9 cellular contexts compared by ENCODE assay signal in the genomic region with DNA sequence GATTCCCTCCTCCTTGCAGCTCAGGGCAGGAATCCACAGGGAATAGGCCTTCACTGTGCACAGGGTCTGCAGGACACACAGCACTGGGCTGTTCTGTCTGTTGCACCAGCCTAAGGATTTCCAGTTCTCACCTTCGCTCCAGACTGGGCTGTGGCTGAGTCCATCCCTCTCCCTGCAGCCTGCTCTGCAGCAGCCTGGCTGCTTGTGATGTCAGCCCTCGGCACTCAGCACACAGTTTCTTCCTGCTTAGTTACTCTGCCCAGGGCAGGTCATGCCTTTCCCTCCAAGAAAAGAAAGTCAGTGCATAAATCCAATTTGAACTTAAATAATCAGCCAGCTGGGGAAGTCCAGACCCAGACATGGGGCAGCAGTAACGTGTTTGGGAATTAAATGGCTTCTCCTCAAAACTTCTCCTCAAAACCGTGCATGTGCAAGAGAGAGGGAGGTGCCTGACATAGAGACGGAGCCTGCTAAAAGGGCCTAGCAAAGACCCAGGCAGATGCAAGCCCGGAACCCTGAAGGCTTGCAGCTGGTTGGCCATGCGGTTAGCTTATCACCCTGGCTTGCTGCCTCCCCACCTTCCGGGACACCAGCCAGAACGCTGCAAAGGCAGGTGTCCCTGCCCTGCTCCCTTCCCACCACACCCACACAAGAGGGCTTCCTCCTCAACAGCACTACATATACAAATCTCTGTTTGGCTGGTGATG. TPM values are rescaled to one million over a fixed set of nuclear protein-coding genes. Genes with fewer than 3 reads are reported as not detected.
DNase-seq lines count a peak whose midpoint lies in the region; ATAC-seq and TF ChIP-seq lines count a peak whose summit lies in the region.
"Had no signal": no experiment of that assay in that cellular context is flagged by ENCODE, and none has a peak within 500 bp of the region (broad histone marks: within the 10 kb centered on the region; RNA-seq: fewer than 3 reads in every experiment).

No MANE protein-coding gene starts in this region.

- no peaks in the 10 kb centered on the region for H3K79me1 ChIP-seq in mesenchymal stem cell (replicated peaks; ENCODE audit: low read length, poor library complexity, severe bottlenecking)

- H3K4me3 Mint-ChIP-seq in naive thymus-derived CD4-positive, alpha-beta T cell: peak overlapping the region; percentile 43 to 82 (median 70)

- no peaks in the 10 kb centered on the region for H3K79me2 ChIP-seq in DND-41 (ENCODE audit: insufficient read depth, low read length)

- no peak overlapping the region for H3K14ac ChIP-seq in mesenchymal stem cell (ENCODE audit: low read length in 2 of 2)

- intact Hi-C loops in naive thymus-derived CD4-positive, alpha-beta T cell (cut with micrococcal nuclease): loop anchor here (1.0 to 5.0 kb wide), 5 partner anchors 11 to 145 kb away; a partner anchor contains a TSS

- no peak for TF ChIP-seq CTCF in DND-41 (IDR thresholded peaks at IDR 0.05; ENCODE audit: borderline replicate concordance, extremely low read depth, low read length, poor library complexity, severe bottlenecking)

- no peak overlapping the region for H3K23ac ChIP-seq in mesenchymal stem cell (ENCODE audit: low read length in 2 of 2)

- H4K8ac ChIP-seq in mesenchymal stem cell (ENCODE audit: low read length): no peak overlapping the region

- no peak overlapping the region for H3K18ac ChIP-seq in mesenchymal stem cell (ENCODE audit: low read depth in 1 of 2, low read length in 2 of 2)

- H2AK5ac ChIP-seq in mesenchymal stem cell (ENCODE audit: low read length, severe bottlenecking): no peak overlapping the region

- no peak overlapping the region for H4K91ac ChIP-seq in mesenchymal stem cell (ENCODE audit: low read length)

- H3K4me1 ChIP-seq in DND-41 (ENCODE audit: insufficient read depth, low read length) (peaks cover 47% of the 10 kb centered on the region), mesenchymal stem cell (ENCODE audit: control insufficient read depth, insufficient read depth, low read depth, low read length) (no peaks in the 10 kb centered on the region)
- peaks cover 14 to 31% of the 10 kb centered on the region in 2 donors for H3K4me1 ChIP-seq in naive thymus-derived CD4-positive, alpha-beta T cell (ENCODE audit: control insufficient read depth in 2 of 2, insufficient read depth in 2 of 2, low read length in 2 of 2)

- H3K36me3 Mint-ChIP-seq in naive thymus-derived CD4-positive, alpha-beta T cell: no peaks in the 10 kb centered on the region

- peaks cover 0 to 2% (median 0%) of the 10 kb centered on the region in 5 donors for H3K27me3 Mint-ChIP-seq in naive thymus-derived CD4-positive, alpha-beta T cell

- peaks cover 16 to 51% (median 45%) of the 10 kb centered on the region in 7 donors for H3K4me1 Mint-ChIP-seq in naive thymus-derived CD4-positive, alpha-beta T cell

- CTCF ChIA-PET in naive thymus-derived CD4-positive, alpha-beta T cell (lab: Charles Lee): interaction anchor here (0.6 to 6.4 kb wide), 28 partner anchors 9 to 286 kb away, joined by 3 to 155 read pairs (median 4); no protein-coding TSS in a partner anchor

- no peaks in the 10 kb centered on the region for H3K9me3 ChIP-seq in DND-41 (ENCODE audit: insufficient read depth, low read length, severe bottlenecking)
- H3K9me3 ChIP-seq in naive thymus-derived CD4-positive, alpha-beta T cell (ENCODE audit: control insufficient read depth in 2 of 3, low read length in 3 of 3): no peaks in the 10 kb centered on the region
- H3K9me3 ChIP-seq in mesenchymal stem cell (ENCODE audit: control insufficient read depth, low read length): no peaks in the 10 kb centered on the region

- POLR2A ChIA-PET in naive thymus-derived CD4-positive, alpha-beta T cell (lab: Charles Lee): interaction anchor here (0.6 to 3.3 kb wide), 10 partner anchors 8 to 287 kb away, joined by 3 to 31 read pairs (median 6); no protein-coding TSS in a partner anchor

- H3K27ac Mint-ChIP-seq in naive thymus-derived CD4-positive, alpha-beta T cell: peak overlapping the region; percentile 71 to 94 (median 88)

- no peak overlapping the region for H2BK12ac ChIP-seq in mesenchymal stem cell (ENCODE audit: low read length in 2 of 2)

- H2BK5ac ChIP-seq in mesenchymal stem cell (ENCODE audit: low read depth, low read length, poor library complexity, severe bottlenecking): no peak overlapping the region

- H3K27me3 ChIP-seq in DND-41 (ENCODE audit: insufficient read depth, low read length, poor library complexity) (no peaks in the 10 kb centered on the region), mesenchymal stem cell (ENCODE audit: control insufficient read depth in 1 of 2, insufficient read depth in 1 of 2, low read length in 2 of 2) (peaks cover 19 to 63% of the 10 kb centered on the region in 2 experiments)
- H3K27me3 ChIP-seq in naive thymus-derived CD4-positive, alpha-beta T cell (ENCODE audit: control insufficient read depth in 2 of 2, insufficient read depth in 2 of 2, low read length in 2 of 2): no peaks in the 10 kb centered on the region

- no peaks in the 10 kb centered on the region; the same call in 1 of the 2 replicates for H4K20me1 ChIP-seq in DND-41 (ENCODE audit: insufficient read depth, low read length)

- peak; percentile 91 for DNase-seq in DND-41
- DNase-seq in NCI-H226: peak; percentile 44
- DNase-seq in activated T-cell treated with anti-CD3 and anti-CD28 coated beads, Interleukin-2, amount 50 U/mL, for 1 hour: peak; percentile 59
- DNase-seq in naive thymus-derived CD4-positive, alpha-beta T cell: peak in 8 of 9 donors; percentile 26 to 84 (median 72)
- no peak for DNase-seq in mesenchymal stem cell
- no peak for DNase-seq in kidney tubule cell (ENCODE audit: low spot score)
- DNase-seq: NCI-H2081 treated with DMSO at 0.1 percent for 48 hours had no signal

- peak overlapping the region; percentile 67 for H3K4me2 ChIP-seq in DND-41 (ENCODE audit: insufficient read depth, low read length)
- no peak overlapping the region for H3K4me2 ChIP-seq in mesenchymal stem cell (ENCODE audit: low read length, poor library complexity, severe bottlenecking)

- peak overlapping the region; percentile 85 for H3K27ac ChIP-seq in DND-41 (ENCODE audit: low read length)
- H3K27ac ChIP-seq in naive thymus-derived CD4-positive, alpha-beta T cell (ENCODE audit: low read depth, low read length): peak overlapping the region; percentile 61
- no peak overlapping the region for H3K27ac ChIP-seq in mesenchymal stem cell (ENCODE audit: low read length, poor library complexity, severe bottlenecking)

- peak overlapping the region; percentile 64 for H2AFZ ChIP-seq in DND-41 (ENCODE audit: low read depth, low read length)
- no peak overlapping the region for H2AFZ ChIP-seq in mesenchymal stem cell (ENCODE audit: low read depth, low read length)

- ATAC-seq in DND-41 (ENCODE audit: insufficient read depth, low read depth) (peak; percentile 92), GM21360 (IDR thresholded peaks at IDR 0.05; ENCODE audit: unreplicated experiment) (no peak), HG03469 (IDR thresholded peaks at IDR 0.05; ENCODE audit: unreplicated experiment) (no peak)
- ATAC-seq in naive thymus-derived CD4-positive, alpha-beta T cell: peak; percentile 79

- H3K9ac ChIP-seq in DND-41 (ENCODE audit: low read depth, low read length) (peak overlapping the region; percentile 48), mesenchymal stem cell (ENCODE audit: low read length) (no peak overlapping the region)

- H3K4me3 ChIP-seq in DND-41 (ENCODE audit: low read depth in 1 of 2, low read length in 2 of 2) (peak overlapping the region in 1 of 2 experiments; percentile 44; a peak in 2 of 4 replicates), mesenchymal stem cell (ENCODE audit: insufficient read depth in 1 of 2, low read depth in 1 of 2, low read length in 2 of 2) (no peak overlapping the region)
- H3K4me3 ChIP-seq in naive thymus-derived CD4-positive, alpha-beta T cell (ENCODE audit: low read length): peak overlapping the region; percentile 41

- H3K4ac ChIP-seq in mesenchymal stem cell (ENCODE audit: low read depth in 1 of 2, low read length in 2 of 2): no peak overlapping the region

- H2BK120ac ChIP-seq in mesenchymal stem cell (ENCODE audit: low read depth, low read length): no peak overlapping the region

- H2BK15ac ChIP-seq in mesenchymal stem cell (ENCODE audit: low read depth, poor library complexity, severe bottlenecking): no peak overlapping the region

- 72% methylated on average over 9 of the region's 9 CpGs for WGBS in mesenchymal stem cell

- H3K36me3 ChIP-seq in DND-41 (ENCODE audit: insufficient read depth, low read length) (no peaks in the 10 kb centered on the region), mesenchymal stem cell (ENCODE audit: control insufficient read depth in 1 of 2, insufficient read depth in 2 of 2, low read depth in 1 of 2, low read length in 2 of 2) (no peaks in the 10 kb centered on the region)
- H3K36me3 ChIP-seq in naive thymus-derived CD4-positive, alpha-beta T cell (ENCODE audit: control insufficient read depth in 2 of 3, insufficient read depth in 3 of 3, low read length in 3 of 3): no peaks in the 10 kb centered on the region

- no peaks in the 10 kb centered on the region for H3K9me3 Mint-ChIP-seq in naive thymus-derived CD4-positive, alpha-beta T cell

RNA-seq across cellular contexts. Expression of a gene that starts 10.9 kb away (rescaled TPM):
- not detected for total RNA-seq in naive thymus-derived CD4-positive, alpha-beta T cell
- polyA plus RNA-seq in naive thymus-derived CD4-positive, alpha-beta T cell: not detected
- not detected for polyA plus RNA-seq in mesenchymal stem cell (2013, experiment 1 of 2)
- polyA plus RNA-seq in mesenchymal stem cell (2013, experiment 2 of 2): not detected

RNA-seq across cellular contexts. Expression of a gene that starts 11.3 kb away (rescaled TPM):
- total RNA-seq in naive thymus-derived CD4-positive, alpha-beta T cell: 1 to 10 TPM in 2 of 5 experiments, under 1 TPM in 2, not detected in 1; 0.16 to 1.6 (median 0.80) TPM
- polyA plus RNA-seq in naive thymus-derived CD4-positive, alpha-beta T cell: under 1 TPM; 0.69 to 0.82 TPM
- polyA plus RNA-seq in mesenchymal stem cell (2013, experiment 1 of 2): not detected
- not detected for polyA plus RNA-seq in mesenchymal stem cell (2013, experiment 2 of 2)

RNA-seq across cellular contexts. Expression of a gene that starts 36.8 kb away (rescaled TPM):
- total RNA-seq in naive thymus-derived CD4-positive, alpha-beta T cell: not detected
- not detected for polyA plus RNA-seq in naive thymus-derived CD4-positive, alpha-beta T cell
- polyA plus RNA-seq in mesenchymal stem cell (2013, experiment 1 of 2): 0.01 TPM
- 0.01 TPM for polyA plus RNA-seq in mesenchymal stem cell (2013, experiment 2 of 2)

Comparison
In these comparisons a context has a peak if more than half of its experiments do, and no peak if none do; other contexts are left out.
1. ATAC-seq: peak in DND-41 (single experiment) and naive thymus-derived CD4-positive, alpha-beta T cell (single experiment); none in GM21360 (single experiment) and HG03469 (single experiment).
2. DNase-seq: peak in DND-41 (single experiment), NCI-H226 (single experiment), activated T-cell treated with anti-CD3 and anti-CD28 coated beads, Interleukin-2, amount 50 U/mL, for 1 hour (single experiment) and naive thymus-derived CD4-positive, alpha-beta T cell (8 of 9); none in mesenchymal stem cell (single experiment) and kidney tubule cell (single experiment).